In genomic region chr13:73860501-73860900, GRCh38 we compare ENCODE assay signal across 20 cellular contexts.
"Had no signal": no experiment of that assay in that cellular context is flagged by ENCODE, and none has a peak within 500 bp of the region (broad histone marks: within the 10 kb centered on the region; RNA-seq: fewer than 3 reads in every experiment).

No MANE protein-coding gene starts in this region.

- H3K9me3 Mint-ChIP-seq: activated B cell treated with CpG ODN at 0.5 μM for 24 hours; activated naive CD4-positive, alpha-beta T cell treated with anti-CD3 and anti-CD28 coated beads, Interleukin-2, amount 10 ng/mL, durations not matched to agents 7 days and 5 days; stimulated activated naive B cell treated with anti-CD40 and anti-IgM and Interleukin-4, amounts not matched to agents 10 μg/mL and 1 μg/mL and 100 μg/mL, for 72 hours; T-helper 1 cell treated with Interleukin-12 subunit alpha and Interleukin-12 subunit beta and Interleukin-4 antibody, amounts not matched to agents 30 μg/mL and 1 μg/mL, for 36 hours had no signal

- H3K9ac ChIP-seq: parathyroid adenoma had no signal

- H3K4me3 ChIP-seq: body of pancreas, cardiac muscle cell, lower lobe of right lung, mucosa of descending colon, sigmoid colon, smooth muscle cell, upper lobe of left lung had no signal

- H3K27me3 Mint-ChIP-seq: activated B cell treated with CpG ODN at 0.5 μM for 24 hours; activated naive CD4-positive, alpha-beta T cell treated with anti-CD3 and anti-CD28 coated beads, Interleukin-2, amount 10 ng/mL, durations not matched to agents 7 days and 5 days; stimulated activated naive B cell treated with anti-CD40 and anti-IgM and Interleukin-4, amounts not matched to agents 10 μg/mL and 1 μg/mL and 100 μg/mL, for 72 hours had no signal

- H3K4me3 Mint-ChIP-seq: activated B cell treated with CpG ODN at 0.5 μM for 24 hours; activated naive CD4-positive, alpha-beta T cell treated with anti-CD3 and anti-CD28 coated beads, Interleukin-2, amount 10 ng/mL, durations not matched to agents 7 days and 5 days; stimulated activated naive B cell treated with anti-CD40 and anti-IgM and Interleukin-4, amounts not matched to agents 10 μg/mL and 1 μg/mL and 100 μg/mL, for 72 hours; T-helper 1 cell treated with Interleukin-12 subunit alpha and Interleukin-12 subunit beta and Interleukin-4 antibody, amounts not matched to agents 30 μg/mL and 1 μg/mL, for 36 hours had no signal

- H3K27ac Mint-ChIP-seq: activated B cell treated with CpG ODN at 0.5 μM for 24 hours; activated naive CD4-positive, alpha-beta T cell treated with anti-CD3 and anti-CD28 coated beads, Interleukin-2, amount 10 ng/mL, durations not matched to agents 7 days and 5 days; stimulated activated naive B cell treated with anti-CD40 and anti-IgM and Interleukin-4, amounts not matched to agents 10 μg/mL and 1 μg/mL and 100 μg/mL, for 72 hours; T-helper 1 cell treated with Interleukin-12 subunit alpha and Interleukin-12 subunit beta and Interleukin-4 antibody, amounts not matched to agents 30 μg/mL and 1 μg/mL, for 36 hours had no signal

- H3K9me3 ChIP-seq: body of pancreas, lower lobe of right lung, mucosa of descending colon, sigmoid colon, upper lobe of left lung had no signal

- ATAC-seq: body of pancreas; left lobe of liver; lower lobe of right lung; stimulated activated naive B cell treated with anti-CD40 and anti-IgM and Interleukin-4, amounts not matched to agents 10 μg/mL and 1 μg/mL and 100 μg/mL, for 72 hours had no signal

- FAIRE-seq: keratinocyte had no signal

- H3K27ac ChIP-seq: body of pancreas, cardiac muscle cell, lower lobe of right lung, parathyroid adenoma, sigmoid colon, upper lobe of left lung had no signal

- H3K4me1 ChIP-seq: body of pancreas, lower lobe of right lung, parathyroid adenoma, sigmoid colon, upper lobe of left lung had no signal

- DNase-seq: activated B cell treated with CpG ODN at 0.5 μM for 24 hours; activated CD4-positive, alpha-beta T cell treated with anti-CD3 and anti-CD28 coated beads for 48 hours; activated naive CD4-positive, alpha-beta T cell treated with anti-CD3 and anti-CD28 coated beads, Interleukin-2, amount 10 ng/mL, durations not matched to agents 7 days and 5 days; anterior cingulate cortex; body of pancreas; erythroblast; foreskin fibroblast; lower lobe of right lung; mesendoderm; mucosa of descending colon; sigmoid colon; stimulated activated CD4-positive, alpha-beta T cell treated with anti-CD3 and anti-CD28 coated beads, Interleukin-15, amount 100 ng/mL, for 24 hours; stimulated activated naive B cell treated with anti-CD40 and anti-IgM and Interleukin-4, amounts not matched to agents 10 μg/mL and 1 μg/mL and 100 μg/mL, for 72 hours; upper lobe of left lung had no signal

- H3K36me3 ChIP-seq: cardiac muscle cell, lower lobe of right lung, sigmoid colon, upper lobe of left lung had no signal
